In genomic region chr7:100803398-100804161, GRCh38 we compare ENCODE assay signal across 1 cellular context.
TF ChIP-seq lines count a peak whose summit lies in the region.

No MANE protein-coding gene starts in this region.

TF ChIP-seq in K562, 482 proteins besides CTCF, POLR2A, EP300 and RAD21 (continued from another document and continues in another):
- no peak for TF ChIP-seq IRF9 (tag; IDR thresholded peaks at IDR 0.05)
- TF ChIP-seq CBFA2T3 (IDR thresholded peaks at IDR 0.05): peak; percentile 85
- TF ChIP-seq ZNF407 (IDR thresholded peaks at IDR 0.05; ENCODE audit: low read depth): no peak
- no peak for TF ChIP-seq RCOR1 (IDR thresholded peaks at IDR 0.05; ENCODE audit: borderline replicate concordance in 1 of 2, low read depth in 2 of 2, low read length in 2 of 2)
- no peak for TF ChIP-seq TGIF2 (CRISPR knock-in tag; IDR thresholded peaks at IDR 0.05)
- 0 out of 2 replicates have a peak, but pooled peaks have one; percentile 50 for TF ChIP-seq STAT6 (CRISPR knock-in tag; IDR thresholded peaks at IDR 0.05)
- 0 out of 2 replicates have a peak, but pooled peaks have one; percentile 29 for TF ChIP-seq ATF1 (CRISPR knock-in tag; IDR thresholded peaks at IDR 0.05)
- TF ChIP-seq ATF1 (tag; IDR thresholded peaks at IDR 0.05): peak; percentile 88
- no peak for TF ChIP-seq HDAC6 (IDR thresholded peaks at IDR 0.05; ENCODE audit: low read depth, low read length)
- no peak for TF ChIP-seq ZNF174 (CRISPR knock-in tag; IDR thresholded peaks at IDR 0.05)
- no peak for TF ChIP-seq ZNF274 (IDR thresholded peaks at IDR 0.05; ENCODE audit: borderline replicate concordance, low read depth, low read length)
- TF ChIP-seq SMARCE1 (IDR thresholded peaks at IDR 0.05): peak; percentile 83
- no peak for TF ChIP-seq TAF15 (IDR thresholded peaks at IDR 0.05; ENCODE audit: low read depth, low read length)
- no peak for TF ChIP-seq CHD4 (IDR thresholded peaks at IDR 0.05; ENCODE audit: insufficient read depth, insufficient replicate concordance, low read depth, low read length, poor library complexity, severe bottlenecking)
- TF ChIP-seq GATAD2A (IDR thresholded peaks at IDR 0.05): peak; percentile 76; the same call in 1 of the 2 replicates
- TF ChIP-seq BRD4 (IDR thresholded peaks at IDR 0.05): no peak
- TF ChIP-seq HDAC2 (IDR thresholded peaks at IDR 0.05): peak; percentile 78; the same call in 1 of the 2 replicates
- TF ChIP-seq ZMIZ1 (IDR thresholded peaks at IDR 0.05; ENCODE audit: low read depth in 2 of 2, low read length in 2 of 2): no peak
- TF ChIP-seq ZNF408 (CRISPR knock-in tag; IDR thresholded peaks at IDR 0.05; ENCODE audit: low read depth): no peak
- TF ChIP-seq ELF4 (CRISPR knock-in tag; IDR thresholded peaks at IDR 0.05): peak; percentile 78; the same call in 1 of the 2 replicates
- no peak for TF ChIP-seq ZNF695 (CRISPR knock-in tag; IDR thresholded peaks at IDR 0.05)
- TF ChIP-seq ZSCAN29 (IDR thresholded peaks at IDR 0.05): no peak
- peak; percentile 29; the same call in 1 of the 2 replicates for TF ChIP-seq GATA2 (CRISPR knock-in tag; IDR thresholded peaks at IDR 0.05)
- no peak for TF ChIP-seq TCF7 (IDR thresholded peaks at IDR 0.05; ENCODE audit: borderline replicate concordance)
- no peak for TF ChIP-seq ZFPM2 (CRISPR knock-in tag; IDR thresholded peaks at IDR 0.05)
- no peak for TF ChIP-seq SAFB2 (IDR thresholded peaks at IDR 0.05; ENCODE audit: borderline replicate concordance, low read depth, low read length, severe bottlenecking)
- no peak for TF ChIP-seq RBM15 (IDR thresholded peaks at IDR 0.05; ENCODE audit: insufficient read depth, low read length)
- no peak for TF ChIP-seq E2F5 (CRISPR knock-in tag; IDR thresholded peaks at IDR 0.05)
- TF ChIP-seq ZFX (CRISPR knock-in tag; IDR thresholded peaks at IDR 0.05): no peak
- TF ChIP-seq ETV5 (CRISPR knock-in tag; IDR thresholded peaks at IDR 0.05; ENCODE audit: low read depth): no peak
- TF ChIP-seq SUPT5H (IDR thresholded peaks at IDR 0.05): no peak
- peak; percentile 57 for TF ChIP-seq TAL1 (IDR thresholded peaks at IDR 0.05)
- no peak for TF ChIP-seq ZNF512 (tag; IDR thresholded peaks at IDR 0.05)
- TF ChIP-seq ZNF212 (CRISPR knock-in tag; IDR thresholded peaks at IDR 0.05): no peak
- no peak for TF ChIP-seq HOMEZ (CRISPR knock-in tag; IDR thresholded peaks at IDR 0.05)
- TF ChIP-seq PRPF4 (IDR thresholded peaks at IDR 0.05; ENCODE audit: insufficient read depth, low read depth, low read length, poor library complexity, severe bottlenecking): no peak
- TF ChIP-seq POLR2AphosphoS2 (IDR thresholded peaks at IDR 0.05; ENCODE audit: low read length): no peak
- no peak for TF ChIP-seq DDX20 (tag; IDR thresholded peaks at IDR 0.05; ENCODE audit: low read depth)
- TF ChIP-seq CCNT2 (IDR thresholded peaks at IDR 0.05; ENCODE audit: borderline replicate concordance, extremely low read depth, insufficient read length, low read depth, low read length): no peak
- no peak for TF ChIP-seq BRF2 (IDR thresholded peaks at IDR 0.05; ENCODE audit: borderline replicate concordance, insufficient read depth, insufficient read length)
- no peak for TF ChIP-seq HDAC8 (tag; IDR thresholded peaks at IDR 0.05)
- no peak for TF ChIP-seq RAD51 (IDR thresholded peaks at IDR 0.05; ENCODE audit: borderline replicate concordance, low read depth)
- TF ChIP-seq ARID1B (IDR thresholded peaks at IDR 0.05): peak; percentile 88
